In the genomic region with DNA sequence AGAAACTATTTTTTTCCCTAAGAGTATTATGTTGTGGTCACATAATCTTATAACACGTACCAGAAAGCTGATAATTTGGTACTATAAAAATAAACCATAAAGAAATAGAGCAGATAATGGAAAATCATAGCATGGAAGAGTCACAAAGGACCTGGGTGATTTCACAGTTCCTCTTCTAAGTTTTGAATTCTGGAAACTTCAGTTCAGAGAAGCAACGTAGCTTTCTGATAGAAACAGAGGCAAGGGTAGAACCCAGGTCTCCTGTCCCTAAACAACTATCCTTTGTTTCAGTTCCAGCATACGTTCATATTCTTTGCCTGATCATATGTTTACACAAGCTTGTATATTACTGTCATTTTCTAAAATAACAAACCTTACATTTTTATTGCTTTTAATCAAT, we compare ENCODE assay signal across 23 cellular contexts.
"Had no signal": no experiment of that assay in that cellular context is flagged by ENCODE, and none has a peak within 500 bp of the region (broad histone marks: within the 10 kb centered on the region; RNA-seq: fewer than 3 reads in every experiment).

No MANE protein-coding gene starts in this region.

- H3K4me2 ChIP-seq: smooth muscle cell had no signal

- ATAC-seq: left colon; left lung; lower lobe of right lung; naive thymus-derived CD8-positive, alpha-beta T cell; right lobe of liver; stimulated activated naive CD8-positive, alpha-beta T cell treated with anti-CD3 and anti-CD28 coated beads, Interleukin-15, amount 100 ng/mL, for 72 hours had no signal

- H3K9me3 ChIP-seq: left lung, lower lobe of right lung, ovary, right atrium auricular region, right lobe of liver, tibial nerve, uterus had no signal

- H3K36me3 Mint-ChIP-seq: naive thymus-derived CD8-positive, alpha-beta T cell; type B pancreatic cell had no signal

- DNase-seq: hippocampal formation; kidney; left colon; left lung; lower lobe of right lung; mammary epithelial cell; mesenchymal stem cell; naive thymus-derived CD8-positive, alpha-beta T cell; ovary; right lobe of liver; stimulated activated CD4-positive, alpha-beta T cell treated with anti-CD3 and anti-CD28 coated beads, Interleukin-1b, Interleukin-23, amount 100 ng/mL, for 48 hours; stimulated activated CD4-positive, alpha-beta T cell treated with anti-CD3 and anti-CD28 coated beads, Interleukin-2, amount 100 ng/mL, for 48 hours; stimulated activated CD4-positive, alpha-beta T cell treated with anti-CD3 and anti-CD28 coated beads, Interleukin-4, amount 100 ng/mL, for 4 hours; stimulated activated CD8-positive, alpha-beta memory T cell treated with anti-CD3 and anti-CD28 coated beads, Interleukin-4, amount 100 ng/mL, for 48 hours; stimulated activated naive CD4-positive, alpha-beta T cell treated with Interleukin-2 at 50 U/mL for 16 hours; stimulated activated naive CD8-positive, alpha-beta T cell treated with anti-CD3 and anti-CD28 coated beads, Interleukin-15, amount 100 ng/mL, for 72 hours; substantia nigra; uterus had no signal

- H3K27ac ChIP-seq: left lung, lower lobe of right lung, ovary, right atrium auricular region, right lobe of liver, tibial nerve, uterus had no signal

- H3K4me1 ChIP-seq: left lung, lower lobe of right lung, right atrium auricular region, right lobe of liver, tibial nerve, uterus had no signal

- H3K36me3 ChIP-seq: ovary, right atrium auricular region, right lobe of liver, tibial nerve, uterus had no signal

- H3K4me3 Mint-ChIP-seq: naive thymus-derived CD8-positive, alpha-beta T cell; stimulated activated naive CD8-positive, alpha-beta T cell treated with anti-CD3 and anti-CD28 coated beads, Interleukin-15, amount 100 ng/mL, for 72 hours; type B pancreatic cell had no signal

- H3K27ac Mint-ChIP-seq: progenitor cell of endocrine pancreas; stimulated activated naive CD8-positive, alpha-beta T cell treated with anti-CD3 and anti-CD28 coated beads, Interleukin-15, amount 100 ng/mL, for 72 hours; type B pancreatic cell had no signal

- H3K4me3 ChIP-seq: left lung, lower lobe of right lung, ovary, right atrium auricular region, right lobe of liver, smooth muscle cell, tibial nerve, uterus had no signal

- H3K27me3 ChIP-seq: left lung, ovary, right atrium auricular region, right lobe of liver, tibial nerve, uterus had no signal

- H3K27me3 Mint-ChIP-seq: stimulated activated naive CD8-positive, alpha-beta T cell treated with anti-CD3 and anti-CD28 coated beads, Interleukin-15, amount 100 ng/mL, for 72 hours; type B pancreatic cell had no signal

- H3K9me3 Mint-ChIP-seq: stimulated activated naive CD8-positive, alpha-beta T cell treated with anti-CD3 and anti-CD28 coated beads, Interleukin-15, amount 100 ng/mL, for 72 hours; type B pancreatic cell had no signal
